Comparison of ENCODE assay signal across 8 cellular contexts in the genomic region with DNA sequence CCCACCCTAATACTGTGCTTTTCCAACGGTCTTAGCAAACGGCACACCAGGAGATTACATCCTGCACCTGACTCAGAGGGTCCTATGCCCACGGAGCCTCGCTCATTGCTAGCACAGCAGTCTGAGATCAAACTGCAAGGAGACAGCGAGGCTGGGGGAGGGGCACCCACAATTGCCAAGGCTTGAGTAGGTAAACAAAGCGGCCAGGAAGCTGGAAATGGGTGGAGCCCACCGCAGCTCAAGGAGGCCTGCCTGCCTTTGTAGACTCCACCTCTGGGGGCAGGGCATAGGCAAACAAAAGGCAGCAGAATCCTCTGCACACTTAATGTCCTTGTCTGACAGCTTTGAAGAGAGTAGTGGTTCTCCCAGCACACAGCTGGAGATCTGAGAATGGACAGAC.
DNase-seq lines count a peak whose midpoint lies in the region; ATAC-seq and TF ChIP-seq lines count a peak whose summit lies in the region.
"Not testable (repeated sequence)": the region's sequence is repeated elsewhere in the genome, so short reads cannot be mapped to it uniquely, and the experiment has no call there.

No MANE protein-coding gene starts in this region.

- H3K27ac ChIP-seq in HUES6 (ENCODE audit: low read depth, low read length); stomach: not testable (repeated sequence)

- H3K36me3 ChIP-seq in HUES6 (ENCODE audit: control insufficient read depth, insufficient read depth, low read length); mucosa of descending colon (ENCODE audit: low read depth); stomach: not testable (repeated sequence)

- H3K36me3 Mint-ChIP-seq in activated CD4-positive, alpha-beta T cell treated with anti-CD3 and anti-CD28 coated beads for 36 hours (ENCODE audit: low read depth); activated naive CD4-positive, alpha-beta T cell treated with anti-CD3 and anti-CD28 coated beads, Interleukin-2, amount 10 ng/mL, durations not matched to agents 7 days and 5 days: not testable (repeated sequence)

- H3K27ac Mint-ChIP-seq in activated CD4-positive, alpha-beta T cell treated with anti-CD3 and anti-CD28 coated beads for 36 hours = not testable (repeated sequence)
- peak overlapping the region; percentile 75 for H3K27ac Mint-ChIP-seq in activated naive CD4-positive, alpha-beta T cell treated with anti-CD3 and anti-CD28 coated beads, Interleukin-2, amount 10 ng/mL, durations not matched to agents 7 days and 5 days

- H3K4me3 ChIP-seq in HUES6 (ENCODE audit: low read depth, low read length) = peak overlapping the region; percentile 39; the same call in 1 of the 2 replicates
- not testable (repeated sequence) for H3K4me3 ChIP-seq in mucosa of descending colon, stomach

- intact Hi-C loops in activated CD4-positive, alpha-beta T cell treated with anti-CD3 and anti-CD28 coated beads for 36 hours (cut with DNase I, micrococcal nuclease); mucosa of descending colon (cut with DNase I, micrococcal nuclease); stomach (cut with DNase I; ENCODE audit: low total_unique reads): not testable (repeated sequence)

- peak; percentile 46 for DNase-seq in RPMI8226
- DNase-seq in activated CD4-positive, alpha-beta T cell treated with anti-CD3 and anti-CD28 coated beads for 36 hours = peak; percentile 37
- peak; percentile 4 for DNase-seq in activated T-cell treated with anti-CD3 and anti-CD28 coated beads for 24 hours (ENCODE audit: low read depth)
- peak; percentile 82 for DNase-seq in activated naive CD4-positive, alpha-beta T cell treated with anti-CD3 and anti-CD28 coated beads, Interleukin-2, amount 10 ng/mL, durations not matched to agents 7 days and 5 days
- DNase-seq in mucosa of descending colon = peak; percentile 91 to 95 (median 92)
- DNase-seq in stimulated activated CD4-positive, alpha-beta T cell treated with anti-CD3 and anti-CD28 coated beads, Interleukin-4, amount 100 ng/mL, for 1 hour = peak; percentile 16
- DNase-seq in stomach = peak; percentile 64

- not testable (repeated sequence) for H3K9me3 Mint-ChIP-seq in activated CD4-positive, alpha-beta T cell treated with anti-CD3 and anti-CD28 coated beads for 36 hours (ENCODE audit: low read depth)
- H3K9me3 Mint-ChIP-seq in activated naive CD4-positive, alpha-beta T cell treated with anti-CD3 and anti-CD28 coated beads, Interleukin-2, amount 10 ng/mL, durations not matched to agents 7 days and 5 days = peaks cover 14% of the 10 kb centered on the region

- TF ChIP-seq EP300 in stomach (IDR thresholded peaks at IDR 0.05) = not testable (repeated sequence)

- POLR2A ChIA-PET in activated CD4-positive, alpha-beta T cell treated with anti-CD3 and anti-CD28 coated beads for 36 hours (lab: Charles Lee) = interaction anchor here (0.6 kb wide), 1 partner anchor 1732 kb away, joined by 3 read pairs; no protein-coding TSS in a partner anchor

- ATAC-seq in activated CD4-positive, alpha-beta T cell treated with anti-CD3 and anti-CD28 coated beads for 36 hours; mucosa of descending colon: not testable (repeated sequence)

- H3K27me3 Mint-ChIP-seq in activated CD4-positive, alpha-beta T cell treated with anti-CD3 and anti-CD28 coated beads for 36 hours = peaks cover 11% of the 10 kb centered on the region
- H3K27me3 Mint-ChIP-seq in activated naive CD4-positive, alpha-beta T cell treated with anti-CD3 and anti-CD28 coated beads, Interleukin-2, amount 10 ng/mL, durations not matched to agents 7 days and 5 days = not testable (repeated sequence)

- peak; percentile 30 for TF ChIP-seq CTCF in mucosa of descending colon (IDR thresholded peaks at IDR 0.05)
- not testable (repeated sequence) for TF ChIP-seq CTCF in stomach (IDR thresholded peaks at IDR 0.05)

- WGBS in stomach, 5 donors = 43 to 78% (median 54%) methylated on average over 7 of the region's 7 CpGs

- H3K4me3 Mint-ChIP-seq in activated CD4-positive, alpha-beta T cell treated with anti-CD3 and anti-CD28 coated beads for 36 hours; activated naive CD4-positive, alpha-beta T cell treated with anti-CD3 and anti-CD28 coated beads, Interleukin-2, amount 10 ng/mL, durations not matched to agents 7 days and 5 days: not testable (repeated sequence)

- not testable (repeated sequence) for TF ChIP-seq POLR2A in stomach (IDR thresholded peaks at IDR 0.05)

- H3K9me3 ChIP-seq in HUES6 (ENCODE audit: control insufficient read depth, insufficient read depth, low read depth, low read length); mucosa of descending colon; stomach: not testable (repeated sequence)

- H3K4me1 Mint-ChIP-seq in activated CD4-positive, alpha-beta T cell treated with anti-CD3 and anti-CD28 coated beads for 36 hours = peaks cover 19% of the 10 kb centered on the region
- peaks cover 40% of the 10 kb centered on the region for H3K4me1 Mint-ChIP-seq in activated naive CD4-positive, alpha-beta T cell treated with anti-CD3 and anti-CD28 coated beads, Interleukin-2, amount 10 ng/mL, durations not matched to agents 7 days and 5 days

- H3K9ac ChIP-seq in HUES6 (ENCODE audit: low read length) = not testable (repeated sequence)

- CTCF ChIA-PET in activated CD4-positive, alpha-beta T cell treated with anti-CD3 and anti-CD28 coated beads for 36 hours (lab: Charles Lee) = interaction anchor here (0.8 kb wide), 1 partner anchor 9 kb away, joined by 3 read pairs; no protein-coding TSS in a partner anchor
- CTCF ChIA-PET in activated naive CD4-positive, alpha-beta T cell treated with anti-CD3 and anti-CD28 coated beads, Interleukin-2, amount 10 ng/mL, durations not matched to agents 7 days and 5 days (lab: Charles Lee) = interaction anchor here (1.1 kb wide), 1 partner anchor 53 kb away, joined by 3 read pairs; no protein-coding TSS in a partner anchor

- H3K4me1 ChIP-seq in HUES6 (ENCODE audit: control insufficient read depth, insufficient read depth, low read length); mucosa of descending colon (ENCODE audit: low read depth); stomach: not testable (repeated sequence)

- H3K27me3 ChIP-seq in HUES6 (ENCODE audit: control insufficient read depth, insufficient read depth, low read length); stomach: not testable (repeated sequence)

Comparison
In these comparisons a context has a peak if more than half of its experiments do, and no peak if none do; other contexts are left out.
1. DNase-seq: peak in every context shown above with its lines; median percentile 92 in mucosa of descending colon; 82 in activated naive CD4-positive, alpha-beta T cell treated with anti-CD3 and anti-CD28 coated beads, Interleukin-2, amount 10 ng/mL, durations not matched to agents 7 days and 5 days; 64 in stomach; 46 in RPMI8226; 37 in activated CD4-positive, alpha-beta T cell treated with anti-CD3 and anti-CD28 coated beads for 36 hours; 16 in stimulated activated CD4-positive, alpha-beta T cell treated with anti-CD3 and anti-CD28 coated beads, Interleukin-4, amount 100 ng/mL, for 1 hour; 4 in activated T-cell treated with anti-CD3 and anti-CD28 coated beads for 24 hours.